Comparison of ENCODE assay signal across 17 cellular contexts in genomic region chr3:49519266-49519665, GRCh38. TPM values are rescaled to one million over a fixed set of nuclear protein-coding genes. Genes with fewer than 3 reads are reported as not detected.
DNase-seq lines count a peak whose midpoint lies in the region; ATAC-seq and TF ChIP-seq lines count a peak whose summit lies in the region.
"Had no signal": no experiment of that assay in that cellular context is flagged by ENCODE, and none has a peak within 500 bp of the region (broad histone marks: within the 10 kb centered on the region; RNA-seq: fewer than 3 reads in every experiment).

No MANE protein-coding gene starts in this region.

- peak overlapping the region; percentile 32; the same call in 1 of the 2 replicates for H3K27ac ChIP-seq in GM23338 (ENCODE audit: low read depth)
- H3K27ac ChIP-seq: HL-60, thyroid gland had no signal

- peaks cover 5% of the 10 kb centered on the region; the same call in 1 of the 2 replicates for H3F3A ChIP-seq in GM23338 (replicated peaks; ENCODE audit: low read depth)

- DNase-seq in GM23338 (ENCODE audit: low spot score), result no peak
- DNase-seq in anterior cingulate cortex (lab: John Stamatoyannopoulos, UW), result peak in 54 of 58 donors; percentile 8 to 89 (median 62)
- peak; percentile 79 for DNase-seq in inferior parietal cortex (ENCODE audit: extremely low spot score)
- peak; percentile 47 to 96 (median 76) for DNase-seq in posterior cingulate gyrus
- DNase-seq in GDM1 (lab: John Stamatoyannopoulos, UW), result no peak
- no peak for DNase-seq in type B pancreatic cell (ENCODE audit: extremely low spot score, unreplicated experiment)
- DNase-seq in HCEC 1CT, result no peak
- no peak for DNase-seq in NCI-H1105 treated with DMSO at 0.1 percent for 48 hours (lab: John Stamatoyannopoulos, UW)
- DNase-seq: activated gamma-delta T cell treated with Interleukin-2 at 50 U/mL for 16 hours; DMS53; effector memory CD4-positive, alpha-beta T cell; naive thymus-derived CD8-positive, alpha-beta T cell; NCI-H1930; NCI-H82; SHP77; thyroid gland had no signal

- H3K27me3 ChIP-seq in GM23338 (ENCODE audit: insufficient read depth), result no peaks in the 10 kb centered on the region
- H3K27me3 ChIP-seq: thyroid gland had no signal

- no peak overlapping the region for H2AFZ ChIP-seq in GM23338

- H3K4me2 ChIP-seq in GM23338, result no peak overlapping the region

- intact Hi-C loops in posterior cingulate gyrus (cut with DNase I), result loop anchor here (1.0 kb wide), 1 partner anchor 49 kb away; the partner anchor contains the start of gene DAG1

- H3K27me3 Mint-ChIP-seq in GM23338 (ENCODE audit: insufficient read depth, low read depth, poor library complexity), result peaks cover 4% of the 10 kb centered on the region
- H3K27me3 Mint-ChIP-seq in type B pancreatic cell, result no peaks in the 10 kb centered on the region
- H3K27me3 Mint-ChIP-seq: naive thymus-derived CD8-positive, alpha-beta T cell had no signal

- H3K36me3 ChIP-seq in GM23338 (ENCODE audit: insufficient read depth), result peaks cover 3% of the 10 kb centered on the region

- peaks cover 3% of the 10 kb centered on the region; the same call in 2 of the 3 replicates for H3K4me1 Mint-ChIP-seq in GM23338
- H3K4me1 Mint-ChIP-seq in type B pancreatic cell (ENCODE audit: unreplicated experiment), result peaks cover 8% of the 10 kb centered on the region

- no peaks in the 10 kb centered on the region for H3K4me1 ChIP-seq in GM23338 (ENCODE audit: insufficient read depth)

- ATAC-seq in GM23338, result peak; percentile 54
- ATAC-seq: naive thymus-derived CD8-positive, alpha-beta T cell had no signal

- no peak overlapping the region for H3K4me3 Mint-ChIP-seq in GM23338
- H3K4me3 Mint-ChIP-seq in type B pancreatic cell, result no peak overlapping the region
- H3K4me3 Mint-ChIP-seq: naive thymus-derived CD8-positive, alpha-beta T cell had no signal

- H3K36me3 Mint-ChIP-seq in GM23338 (ENCODE audit: low read depth) (peaks cover 45% of the 10 kb centered on the region), type B pancreatic cell (peaks cover 32% of the 10 kb centered on the region)

- no peak overlapping the region for H3K27ac Mint-ChIP-seq in GM23338
- no peak overlapping the region for H3K27ac Mint-ChIP-seq in type B pancreatic cell

- H4K20me1 ChIP-seq in GM23338 (replicated peaks; ENCODE audit: insufficient read depth), result peaks cover 14% of the 10 kb centered on the region

- H3K4me3 ChIP-seq in GM23338, result no peak overlapping the region
- H3K4me3 ChIP-seq: thyroid gland had no signal

- H3K79me2 ChIP-seq in GM23338 (replicated peaks; ENCODE audit: insufficient read depth), result peaks cover 35% of the 10 kb centered on the region

- no peaks in the 10 kb centered on the region for H3K9me2 ChIP-seq in GM23338 (ENCODE audit: insufficient read depth)

- TF ChIP-seq CTCF in GM23338 (conservative IDR thresholded peaks at IDR 0.05; ENCODE audit: low read depth in 2 of 2) (no peak), type B pancreatic cell (conservative IDR thresholded peaks at IDR 0.05) (no peak)

- H3K9me3 Mint-ChIP-seq in GM23338, result no peaks in the 10 kb centered on the region
- no peaks in the 10 kb centered on the region for H3K9me3 Mint-ChIP-seq in type B pancreatic cell
- H3K9me3 Mint-ChIP-seq: naive thymus-derived CD8-positive, alpha-beta T cell had no signal

TF ChIP-seq in GM23338, 12 proteins besides CTCF, POLR2A, EP300 and RAD21 (continues in another document):
- no peak for TF ChIP-seq CREB1 (CRISPR knock-in tag; IDR thresholded peaks at IDR 0.05; ENCODE audit: low read depth)
- TF ChIP-seq, protein P1, sequence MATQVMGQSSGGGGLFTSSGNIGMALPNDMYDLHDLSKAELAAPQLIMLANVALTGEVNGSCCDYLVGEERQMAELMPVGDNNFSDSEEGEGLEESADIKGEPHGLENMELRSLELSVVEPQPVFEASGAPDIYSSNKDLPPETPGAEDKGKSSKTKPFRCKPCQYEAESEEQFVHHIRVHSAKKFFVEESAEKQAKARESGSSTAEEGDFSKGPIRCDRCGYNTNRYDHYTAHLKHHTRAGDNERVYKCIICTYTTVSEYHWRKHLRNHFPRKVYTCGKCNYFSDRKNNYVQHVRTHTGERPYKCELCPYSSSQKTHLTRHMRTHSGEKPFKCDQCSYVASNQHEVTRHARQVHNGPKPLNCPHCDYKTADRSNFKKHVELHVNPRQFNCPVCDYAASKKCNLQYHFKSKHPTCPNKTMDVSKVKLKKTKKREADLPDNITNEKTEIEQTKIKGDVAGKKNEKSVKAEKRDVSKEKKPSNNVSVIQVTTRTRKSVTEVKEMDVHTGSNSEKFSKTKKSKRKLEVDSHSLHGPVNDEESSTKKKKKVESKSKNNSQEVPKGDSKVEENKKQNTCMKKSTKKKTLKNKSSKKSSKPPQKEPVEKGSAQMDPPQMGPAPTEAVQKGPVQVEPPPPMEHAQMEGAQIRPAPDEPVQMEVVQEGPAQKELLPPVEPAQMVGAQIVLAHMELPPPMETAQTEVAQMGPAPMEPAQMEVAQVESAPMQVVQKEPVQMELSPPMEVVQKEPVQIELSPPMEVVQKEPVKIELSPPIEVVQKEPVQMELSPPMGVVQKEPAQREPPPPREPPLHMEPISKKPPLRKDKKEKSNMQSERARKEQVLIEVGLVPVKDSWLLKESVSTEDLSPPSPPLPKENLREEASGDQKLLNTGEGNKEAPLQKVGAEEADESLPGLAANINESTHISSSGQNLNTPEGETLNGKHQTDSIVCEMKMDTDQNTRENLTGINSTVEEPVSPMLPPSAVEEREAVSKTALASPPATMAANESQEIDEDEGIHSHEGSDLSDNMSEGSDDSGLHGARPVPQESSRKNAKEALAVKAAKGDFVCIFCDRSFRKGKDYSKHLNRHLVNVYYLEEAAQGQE (IDR thresholded peaks at IDR 0.05; ENCODE audit: unreplicated experiment), result no peak
- no peak for TF ChIP-seq STAT1 (IDR thresholded peaks at IDR 0.05; ENCODE audit: unreplicated experiment)
- no peak for TF ChIP-seq ZNF114 (CRISPR knock-in tag; IDR thresholded peaks at IDR 0.05)
- no peak for TF ChIP-seq EZH2phosphoT487 (IDR thresholded peaks at IDR 0.05; ENCODE audit: unreplicated experiment)
- TF ChIP-seq NANOG (IDR thresholded peaks at IDR 0.05; ENCODE audit: borderline replicate concordance), result no peak
- no peak for TF ChIP-seq ZNF331 (CRISPR knock-in tag; IDR thresholded peaks at IDR 0.05; ENCODE audit: low read depth)
- no peak for TF ChIP-seq JUNB (IDR thresholded peaks at IDR 0.05; ENCODE audit: unreplicated experiment)
- no peak for TF ChIP-seq POLR2AphosphoS5 (IDR thresholded peaks at IDR 0.05; ENCODE audit: low read depth)
- TF ChIP-seq ETS1 (IDR thresholded peaks at IDR 0.05), result no peak

RNA-seq across cellular contexts. Expression of gene BSN, which starts 35.0 kb away (rescaled TPM):
- 5.1 and 5.4 TPM in 2 replicates for total RNA-seq in GM23338 (2014; rRNA removed; shearing (Covaris generic))
- polyA plus RNA-seq in GM23338 (2016; fragmentation: Nextera tagmentation; extraction: Ambion mirVana), result 0.38 and 0.50 TPM in 2 replicates
- total RNA-seq in type B pancreatic cell (ENCODE audit: low replicate concordance), result 3.9 and 4.0 TPM in 2 replicates

RNA-seq across cellular contexts. Expression of gene DAG1, which starts 49.2 kb away (rescaled TPM):
- total RNA-seq in GM23338 (2014; rRNA removed; shearing (Covaris generic)), result 152 and 167 TPM in 2 replicates
- polyA plus RNA-seq in GM23338 (2016; fragmentation: Nextera tagmentation; extraction: Ambion mirVana), result 29.6 and 29.9 TPM in 2 replicates
- total RNA-seq in type B pancreatic cell (ENCODE audit: low replicate concordance), result 84.3 and 126 TPM in 2 replicates

Comparison
In these comparisons a context has a peak if more than half of its experiments do, and no peak if none do; other contexts are left out.
1. DNase-seq: peak in anterior cingulate cortex (54 of 58), inferior parietal cortex (single experiment) and posterior cingulate gyrus (10 of 10); none in GM23338 (single experiment), GDM1 (single experiment), type B pancreatic cell (single experiment), HCEC 1CT (single experiment) and NCI-H1105 treated with DMSO at 0.1 percent for 48 hours (single experiment).